ENCODE assay signal across 21 cellular contexts in the genomic region with DNA sequence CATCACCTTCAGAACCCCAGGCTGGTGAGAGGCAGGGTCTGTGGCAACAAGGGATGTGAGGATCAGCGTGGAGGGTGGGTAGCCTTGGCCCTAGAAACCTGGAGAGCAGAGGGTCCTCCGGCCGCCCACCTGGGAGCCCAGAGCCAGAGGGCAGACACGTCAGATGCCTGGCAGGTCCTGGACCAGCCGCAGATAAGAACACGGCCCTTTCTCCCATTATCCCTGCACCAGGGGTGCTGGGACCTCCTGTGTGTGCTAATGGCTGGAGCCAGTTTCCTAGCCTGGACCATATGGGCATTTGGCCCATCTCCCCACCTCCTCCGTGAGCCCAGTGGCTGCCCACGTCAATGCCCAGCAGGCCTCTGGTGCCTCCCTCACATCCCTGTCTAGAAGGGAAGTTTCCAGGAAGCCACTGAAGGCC.
DNase-seq lines count a peak whose midpoint lies in the region; ATAC-seq and TF ChIP-seq lines count a peak whose summit lies in the region.
"Had no signal": no experiment of that assay in that cellular context is flagged by ENCODE, and none has a peak within 500 bp of the region (broad histone marks: within the 10 kb centered on the region; RNA-seq: fewer than 3 reads in every experiment).

No MANE protein-coding gene starts in this region.

- no peak overlapping the region for H3K4me3 ChIP-seq in right atrium auricular region
- H3K4me3 ChIP-seq in WERI-Rb-1 (ENCODE audit: low read depth, low read length), result no peak overlapping the region
- no peak overlapping the region for H3K4me3 ChIP-seq in lower lobe of right lung
- H3K4me3 ChIP-seq in upper lobe of right lung, result no peak overlapping the region
- no peak overlapping the region for H3K4me3 ChIP-seq in ovary
- H3K4me3 ChIP-seq: K562, SJCRH30 had no signal

- 88 to 92% (median 88%) methylated on average over 4 to 8 of the region's 8 CpGs for WGBS in ovary, 3 donors

- peak overlapping the region in 1 of 2 donors; percentile 81 for H3K27ac ChIP-seq in right atrium auricular region
- H3K27ac ChIP-seq in WERI-Rb-1, result peak overlapping the region; percentile 96; the same call in 1 of the 2 replicates
- no peak overlapping the region for H3K27ac ChIP-seq in lower lobe of right lung
- H3K27ac ChIP-seq in upper lobe of right lung, result no peak overlapping the region
- no peak overlapping the region for H3K27ac ChIP-seq in ovary
- H3K27ac ChIP-seq: HL-60, SJCRH30 had no signal

- DNase-seq in left ventricle myocardium superior (peak; percentile 16), right atrium auricular region (ENCODE audit: low spot score) (no peak), WERI-Rb-1 (no peak), lower lobe of right lung (peak; percentile 29), upper lobe of right lung (peak; percentile 37), NCI-H1417 treated with DMSO at 0.1 percent for 48 hours (lab: John Stamatoyannopoulos, UW) (no peak), mucosa of gallbladder (ENCODE audit: low spot score) (no peak), ovary (no peak)
- DNase-seq: Calu3, DMS153, DND-41, Kasumi-1, NCI-H1092 treated with DMSO at 0.1 percent for 48 hours, NCI-H1436 treated with DMSO at 0.1 percent for 48 hours, NCI-H187 treated with DMSO at 0.1 percent for 48 hours, NCI-H524 treated with DMSO at 0.1 percent for 48 hours, NCI-H774, SJCRH30 had no signal

- TF ChIP-seq CTCF in right atrium auricular region (IDR thresholded peaks at IDR 0.05) (no peak), WERI-Rb-1 (IDR thresholded peaks at IDR 0.05; ENCODE audit: low read depth, low read length) (no peak), lower lobe of right lung (IDR thresholded peaks at IDR 0.05) (no peak), upper lobe of right lung (IDR thresholded peaks at IDR 0.05) (no peak), ovary (IDR thresholded peaks at IDR 0.05) (no peak)

- H3K4me1 ChIP-seq in right atrium auricular region, result peaks cover 0 to 58% of the 10 kb centered on the region in 2 donors
- H3K4me1 ChIP-seq in lower lobe of right lung, result no peaks in the 10 kb centered on the region
- H3K4me1 ChIP-seq in upper lobe of right lung, result no peaks in the 10 kb centered on the region
- no peaks in the 10 kb centered on the region for H3K4me1 ChIP-seq in ovary (ENCODE audit: insufficient read depth)
- H3K4me1 ChIP-seq: SJCRH30 had no signal

- no peaks in the 10 kb centered on the region for H3K27me3 ChIP-seq in right atrium auricular region
- no peaks in the 10 kb centered on the region for H3K27me3 ChIP-seq in WERI-Rb-1 (ENCODE audit: insufficient read depth, low read depth, severe bottlenecking)
- H3K27me3 ChIP-seq in lower lobe of right lung (ENCODE audit: low read depth), result no peaks in the 10 kb centered on the region
- H3K27me3 ChIP-seq in upper lobe of right lung, result no peaks in the 10 kb centered on the region
- H3K27me3 ChIP-seq in ovary, result no peaks in the 10 kb centered on the region
- H3K27me3 ChIP-seq: SJCRH30 had no signal

- no peaks in the 10 kb centered on the region for H3K36me3 ChIP-seq in right atrium auricular region
- no peaks in the 10 kb centered on the region; the same call in 1 of the 2 replicates for H3K36me3 ChIP-seq in WERI-Rb-1
- no peaks in the 10 kb centered on the region for H3K36me3 ChIP-seq in lower lobe of right lung
- H3K36me3 ChIP-seq in upper lobe of right lung, result no peaks in the 10 kb centered on the region
- no peaks in the 10 kb centered on the region for H3K36me3 ChIP-seq in ovary
- H3K36me3 ChIP-seq: SJCRH30 had no signal

- ATAC-seq in left ventricle myocardium superior (no peak), lower lobe of right lung (no peak), upper lobe of right lung (no peak)
- ATAC-seq: K562, SK-N-SH treated with all-trans-retinoic acid at 6 μM for 48 hours had no signal

- TF ChIP-seq EP300 in ovary (IDR thresholded peaks at IDR 0.05), result no peak

- intact Hi-C loops in left ventricle myocardium superior (cut with micrococcal nuclease), result no loop called here
- intact Hi-C loops in lower lobe of right lung (cut with DNase I), result no loop called here
- intact Hi-C loops in upper lobe of right lung (cut with DNase I), result loop anchor here (10.0 kb wide), 1 partner anchor 115 kb away; no protein-coding TSS in a partner anchor
- intact Hi-C loops in ovary (cut with DNase I), result no loop called here

- no peak for TF ChIP-seq POLR2A in ovary (IDR thresholded peaks at IDR 0.05)

- H3K9me3 ChIP-seq in right atrium auricular region, result no peaks in the 10 kb centered on the region
- H3K9me3 ChIP-seq in WERI-Rb-1 (ENCODE audit: severe bottlenecking), result no peaks in the 10 kb centered on the region
- no peaks in the 10 kb centered on the region for H3K9me3 ChIP-seq in lower lobe of right lung
- H3K9me3 ChIP-seq in upper lobe of right lung, result no peaks in the 10 kb centered on the region
- no peaks in the 10 kb centered on the region for H3K9me3 ChIP-seq in ovary
- H3K9me3 ChIP-seq: SJCRH30 had no signal

Comparison
In these comparisons a context has a peak if more than half of its experiments do, and no peak if none do; other contexts are left out.
1. DNase-seq: peak in left ventricle myocardium superior (single experiment), lower lobe of right lung (single experiment) and upper lobe of right lung (single experiment); none in right atrium auricular region (single experiment), WERI-Rb-1 (single experiment), NCI-H1417 treated with DMSO at 0.1 percent for 48 hours (single experiment), mucosa of gallbladder (single experiment) and ovary (0 of 5).